Comparison of ENCODE assay signal across 10 cellular contexts in genomic region chr17:8160224-8160577, GRCh38. TPM values are rescaled to one million over a fixed set of nuclear protein-coding genes. Genes with fewer than 3 reads are reported as not detected.
DNase-seq lines count a peak whose midpoint lies in the region; ATAC-seq, FAIRE-seq and TF ChIP-seq lines count a peak whose summit lies in the region.
"Had no signal": no experiment of that assay in that cellular context is flagged by ENCODE, and none has a peak within 500 bp of the region (broad histone marks: within the 10 kb centered on the region; RNA-seq: fewer than 3 reads in every experiment).

No MANE protein-coding gene starts in this region.

- SMC1A ChIA-PET in GM12878 (lab: Charles Lee; ENCODE audit: uncharacterized antibody, unreplicated experiment) = interaction anchor here (0.6 to 2.7 kb wide), 8 partner anchors 9 to 141 kb away, joined by 3 to 15 read pairs (median 6); no protein-coding TSS in a partner anchor

- no peak for TF ChIP-seq CTCF in GM12878 (IDR thresholded peaks at IDR 0.05 in 2 of 3, conservative IDR thresholded peaks at IDR 0.05 in 1 of 3; ENCODE audit: control insufficient read depth in 2 of 3, extremely low read depth in 1 of 3, insufficient read depth in 1 of 3, low read depth in 3 of 3, low read length in 3 of 3)
- no peak for TF ChIP-seq CTCF in nephron progenitor cell (IDR thresholded peaks at IDR 0.05)
- no peak for TF ChIP-seq CTCF in vagina (IDR thresholded peaks at IDR 0.05)

- H3K27ac ChIP-seq in GM12878 (ENCODE audit: control insufficient read depth, insufficient read depth) = no peak overlapping the region
- H3K27ac ChIP-seq in vagina = peak overlapping the region; percentile 100
- H3K27ac ChIP-seq: HL-60 had no signal

- H3K4me3 ChIP-seq in GM12878 = no peak overlapping the region
- H3K4me3 ChIP-seq in vagina = no peak overlapping the region

- ATAC-seq in stimulated activated naive CD8-positive, alpha-beta T cell treated with anti-CD3 and anti-CD28 coated beads, Interleukin-15, Interleukin-2, amounts not matched to agents 100 U/mL and 50 U/mL, for 24 hours = no peak
- no peak for ATAC-seq in GM12878
- ATAC-seq in HG03108 (IDR thresholded peaks at IDR 0.05; ENCODE audit: unreplicated experiment) = no peak

- BruUV-seq in GM12878 (replicated peaks; lab: Mats Ljungman, UMichigan) = no TSS peak

- no peaks in the 10 kb centered on the region for H3K27me3 Mint-ChIP-seq in stimulated activated naive CD8-positive, alpha-beta T cell treated with anti-CD3 and anti-CD28 coated beads, Interleukin-15, Interleukin-2, amounts not matched to agents 100 ng/mL and 50 ng/mL, for 24 hours
- peaks cover 5% of the 10 kb centered on the region for H3K27me3 Mint-ChIP-seq in nephron progenitor cell (ENCODE audit: low read depth, poor library complexity)

- no peaks in the 10 kb centered on the region for H3K27me3 ChIP-seq in GM12878 (replicated peaks in 1 of 2; ENCODE audit: control insufficient read depth in 2 of 2, insufficient read depth in 2 of 2, low read length in 1 of 2)
- no peaks in the 10 kb centered on the region for H3K27me3 ChIP-seq in vagina

- POLR2A ChIA-PET in GM12878 (lab: Charles Lee) = interaction anchor here (0.9 to 1.6 kb wide), 2 partner anchors 8 to 18 kb away, joined by 3 read pairs; partner anchors contain the start of gene PER1

- no peaks in the 10 kb centered on the region for H4K20me1 ChIP-seq in GM12878 (ENCODE audit: control insufficient read depth, insufficient read depth)

- CTCF ChIA-PET in GM12878 (lab: Yijun Ruan, JAX) = interaction anchor here (0.6 to 5.3 kb wide), 10 partner anchors 10 to 140 kb away, joined by 3 to 46 read pairs (median 6); partner anchors contain the start of gene HES7

- RAD21 ChIA-PET in GM12878 (lab: Charles Lee; ENCODE audit: unreplicated experiment) = interaction anchor here (1.0 to 1.8 kb wide), 3 partner anchors 13 to 33 kb away, joined by 3 to 6 read pairs (median 3); no protein-coding TSS in a partner anchor

- peaks cover 30% of the 10 kb centered on the region for H3K36me3 Mint-ChIP-seq in stimulated activated naive CD8-positive, alpha-beta T cell treated with anti-CD3 and anti-CD28 coated beads, Interleukin-15, Interleukin-2, amounts not matched to agents 100 ng/mL and 50 ng/mL, for 24 hours (ENCODE audit: low read depth)
- peaks cover 11% of the 10 kb centered on the region for H3K36me3 Mint-ChIP-seq in nephron progenitor cell (ENCODE audit: low read depth)

- H3K4me3 Mint-ChIP-seq in stimulated activated naive CD8-positive, alpha-beta T cell treated with anti-CD3 and anti-CD28 coated beads, Interleukin-15, Interleukin-2, amounts not matched to agents 100 ng/mL and 50 ng/mL, for 24 hours = peak overlapping the region; percentile 74
- peak overlapping the region; percentile 62 for H3K4me3 Mint-ChIP-seq in nephron progenitor cell

- H3K9ac ChIP-seq in GM12878 (ENCODE audit: control insufficient read depth, insufficient read depth, low read length) = no peak overlapping the region

- DNase-seq in stimulated activated naive CD8-positive, alpha-beta T cell treated with anti-CD3 and anti-CD28 coated beads, Interleukin-15, Interleukin-2, amounts not matched to agents 100 U/mL and 50 U/mL, for 24 hours = no peak
- no peak for DNase-seq in GM12878 (ENCODE audit: low read depth, low spot score)
- no peak for DNase-seq in nephron progenitor cell
- DNase-seq in vagina (ENCODE audit: extremely low spot score in 2 of 2) = no peak
- DNase-seq in LoVo (ENCODE audit: low spot score) = no peak
- DNase-seq in stimulated activated CD4-positive, alpha-beta T cell treated with anti-CD3 and anti-CD28 coated beads, Interleukin-4, amount 100 ng/mL, for 24 hours = no peak
- DNase-seq: NCI-H1092 treated with DMSO at 0.1 percent for 48 hours had no signal

- no peak for TF ChIP-seq POLR2A in GM12878 (IDR thresholded peaks at IDR 0.05; ENCODE audit: low read depth, low read length)
- TF ChIP-seq POLR2A in vagina (IDR thresholded peaks at IDR 0.05) = no peak

- no peak overlapping the region for H3K4me2 ChIP-seq in GM12878 (ENCODE audit: control insufficient read depth, insufficient read depth)

- H3K27ac Mint-ChIP-seq in stimulated activated naive CD8-positive, alpha-beta T cell treated with anti-CD3 and anti-CD28 coated beads, Interleukin-15, Interleukin-2, amounts not matched to agents 100 ng/mL and 50 ng/mL, for 24 hours = peak overlapping the region; percentile 96
- peak overlapping the region; percentile 95 for H3K27ac Mint-ChIP-seq in nephron progenitor cell

- in situ Hi-C loops in GM12878 (cut with MboI) = no loop called here

- peaks cover 26% of the 10 kb centered on the region for H3K79me2 ChIP-seq in GM12878 (ENCODE audit: control insufficient read depth, insufficient read depth, low read length)

- H3K9me3 ChIP-seq in GM12878 (replicated peaks; ENCODE audit: control insufficient read depth, insufficient read depth, low read length) (no peaks in the 10 kb centered on the region), vagina (no peaks in the 10 kb centered on the region)

- WGBS in GM12878 (ENCODE audit: insufficient coverage, insufficient replicate concordance, low lambda C conversion rate, missing lambda C conversion rate) = 96% methylated on average over 2 of the region's 4 CpGs

- intact Hi-C loops in GM12878 (cut with micrococcal nuclease; ENCODE audit: unreplicated experiment) = loop anchor here (5.0 kb wide), 1 partner anchor 98 kb away; no protein-coding TSS in a partner anchor
- intact Hi-C loops in vagina (cut with DNase I) = no loop called here

- no peaks in the 10 kb centered on the region for H3K9me3 Mint-ChIP-seq in stimulated activated naive CD8-positive, alpha-beta T cell treated with anti-CD3 and anti-CD28 coated beads, Interleukin-15, Interleukin-2, amounts not matched to agents 100 ng/mL and 50 ng/mL, for 24 hours
- H3K9me3 Mint-ChIP-seq in nephron progenitor cell = no peaks in the 10 kb centered on the region

- no peak overlapping the region for H2AFZ ChIP-seq in GM12878 (ENCODE audit: control insufficient read depth, low read depth, low read length)

- no peak for TF ChIP-seq EP300 in GM12878 (IDR thresholded peaks at IDR 0.05; ENCODE audit: borderline replicate concordance in 1 of 2, control insufficient read depth in 1 of 2, low read depth in 2 of 2, low read length in 2 of 2)

- peaks cover 37% of the 10 kb centered on the region for H3K4me1 ChIP-seq in GM12878 (ENCODE audit: control insufficient read depth, insufficient read depth, low read length)
- peaks cover 61% of the 10 kb centered on the region for H3K4me1 ChIP-seq in vagina

- H3K36me3 ChIP-seq in GM12878 (ENCODE audit: control insufficient read depth in 2 of 2, insufficient read depth in 2 of 2, low read length in 1 of 2) = peaks cover 0 to 5% of the 10 kb centered on the region in 2 experiments; a peak in 1 of 4 replicates
- H3K36me3 ChIP-seq in vagina = peaks cover 0 to 5% of the 10 kb centered on the region in 2 donors

- no peak for FAIRE-seq in GM12878 (lab: Jason Lieb, UNC)

- no peak for TF ChIP-seq RAD21 in GM12878 (IDR thresholded peaks at IDR 0.05; ENCODE audit: insufficient read depth, low read depth, low read length)

- peaks cover 60% of the 10 kb centered on the region for H3K4me1 Mint-ChIP-seq in stimulated activated naive CD8-positive, alpha-beta T cell treated with anti-CD3 and anti-CD28 coated beads, Interleukin-15, Interleukin-2, amounts not matched to agents 100 ng/mL and 50 ng/mL, for 24 hours (ENCODE audit: low read depth)
- peaks cover 45% of the 10 kb centered on the region for H3K4me1 Mint-ChIP-seq in nephron progenitor cell

RNA-seq across cellular contexts. Expression of gene VAMP2, which starts 2.5 kb away (rescaled TPM):
- total RNA-seq in GM12878 (2013; cell fraction: nucleolus; rRNA removed) = 27.6 and 28.5 TPM in 2 replicates
- total RNA-seq in GM12878 (2014; rRNA removed) (3.8 and 4.7 TPM in 2 replicates), GM12878 (2014; rRNA removed; fragmentation: Illumina TruSeq; extraction: Trizol) (6.1 and 6.4 TPM in 2 replicates), GM12878 (2021) (25.1 and 27.8 TPM in 2 replicates), vagina (35.6 TPM)
- polyA plus RNA-seq in GM12878 (2011; ENCODE audit: low read depth) = 33.4 TPM
- polyA plus RNA-seq in GM12878 (2011; rRNA removed) (18.8 and 24.9 TPM in 2 replicates), GM12878 (2014; fragmentation: Illumina TruSeq; extraction: Trizol) (35.2 and 40.8 TPM in 2 replicates), GM12878 (2014; fragmentation: Nextera tagmentation; extraction: Ambion mirVana) (1 to 10 TPM; 3.0 to 6.3 TPM), GM12878 (2014; rRNA removed) (25.0 and 25.3 TPM in 2 replicates), GM12878 (2016; fragmentation: Nextera tagmentation; extraction: Ambion mirVana) (10 to 100 TPM; 25.0 to 28.0 TPM)
- polyA plus RNA-seq in GM12878 (2011; cell fraction: cytosol; rRNA removed) = 22.6 and 33.1 TPM in 2 replicates
- 68.3 and 69.6 TPM in 2 replicates for polyA plus RNA-seq in GM12878 (2011; cell fraction: nucleus; rRNA removed)
- 45.8 and 62.7 TPM in 2 replicates for polyA plus RNA-seq in GM12878 (2012)
- polyA minus RNA-seq in GM12878 (2011; rRNA and poly(A)+ RNA removed) = 7.0 and 9.0 TPM in 2 replicates
- polyA minus RNA-seq in GM12878 (2011; cell fraction: cytosol; rRNA and poly(A)+ RNA removed) = 7.4 and 9.2 TPM in 2 replicates
- 12.8 and 17.6 TPM in 2 replicates for polyA minus RNA-seq in GM12878 (2011; cell fraction: nucleus; rRNA and poly(A)+ RNA removed)

RNA-seq across cellular contexts. Expression of gene PER1, which starts 8.0 kb away (rescaled TPM):
- total RNA-seq in GM12878 (2013; cell fraction: nucleolus; rRNA removed) = 64.5 and 73.5 TPM in 2 replicates
- total RNA-seq in GM12878 (2014; rRNA removed) (4.9 and 5.5 TPM in 2 replicates), GM12878 (2014; rRNA removed; fragmentation: Illumina TruSeq; extraction: Trizol) (1.9 and 2.2 TPM in 2 replicates), GM12878 (2021) (19.9 and 25.1 TPM in 2 replicates), vagina (215 TPM)
- 22.0 TPM for polyA plus RNA-seq in GM12878 (2011; ENCODE audit: low read depth)
- polyA plus RNA-seq in GM12878 (2011; rRNA removed) (3.6 and 8.6 TPM in 2 replicates), GM12878 (2014; fragmentation: Illumina TruSeq; extraction: Trizol) (0.81 and 4.1 TPM in 2 replicates), GM12878 (2014; fragmentation: Nextera tagmentation; extraction: Ambion mirVana) (under 1 TPM; 0.02 to 0.26 TPM), GM12878 (2014; rRNA removed) (8.6 and 12.4 TPM in 2 replicates), GM12878 (2016; fragmentation: Nextera tagmentation; extraction: Ambion mirVana) (1 to 10 TPM; 5.3 to 6.7 TPM)
- polyA plus RNA-seq in GM12878 (2011; cell fraction: cytosol; rRNA removed) = 9.8 and 13.3 TPM in 2 replicates
- 98.4 and 119 TPM in 2 replicates for polyA plus RNA-seq in GM12878 (2011; cell fraction: nucleus; rRNA removed)
- polyA plus RNA-seq in GM12878 (2012) = 25.3 and 40.9 TPM in 2 replicates
- polyA minus RNA-seq in GM12878 (2011; rRNA and poly(A)+ RNA removed) = 12.9 and 25.3 TPM in 2 replicates
- 13.7 and 18.7 TPM in 2 replicates for polyA minus RNA-seq in GM12878 (2011; cell fraction: cytosol; rRNA and poly(A)+ RNA removed)
- 39.8 and 46.7 TPM in 2 replicates for polyA minus RNA-seq in GM12878 (2011; cell fraction: nucleus; rRNA and poly(A)+ RNA removed)

RNA-seq across cellular contexts. Expression of gene TMEM107, which starts 16.0 kb away (rescaled TPM):
- total RNA-seq in GM12878 (2013; cell fraction: nucleolus; rRNA removed) = 31.8 and 36.0 TPM in 2 replicates
- total RNA-seq in GM12878 (2014; rRNA removed) (38.7 and 47.6 TPM in 2 replicates), GM12878 (2014; rRNA removed; fragmentation: Illumina TruSeq; extraction: Trizol) (23.7 and 24.9 TPM in 2 replicates), GM12878 (2021) (18.6 and 20.0 TPM in 2 replicates), vagina (20.6 TPM)
- 9.9 TPM for polyA plus RNA-seq in GM12878 (2011; ENCODE audit: low read depth)
- polyA plus RNA-seq in GM12878 (2011; rRNA removed) (32.9 and 33.7 TPM in 2 replicates), GM12878 (2014; fragmentation: Illumina TruSeq; extraction: Trizol) (7.5 and 7.9 TPM in 2 replicates), GM12878 (2014; fragmentation: Nextera tagmentation; extraction: Ambion mirVana) (10 to 100 TPM; 20.8 to 27.0 TPM), GM12878 (2014; rRNA removed) (13.0 and 15.7 TPM in 2 replicates), GM12878 (2016; fragmentation: Nextera tagmentation; extraction: Ambion mirVana) (10 to 100 TPM; 22.5 to 23.3 TPM)
- 40.2 and 40.3 TPM in 2 replicates for polyA plus RNA-seq in GM12878 (2011; cell fraction: cytosol; rRNA removed)
- polyA plus RNA-seq in GM12878 (2011; cell fraction: nucleus; rRNA removed) = 32.6 and 35.3 TPM in 2 replicates
- polyA plus RNA-seq in GM12878 (2012) = 19.2 and 20.9 TPM in 2 replicates
- 132 and 195 TPM in 2 replicates for polyA minus RNA-seq in GM12878 (2011; rRNA and poly(A)+ RNA removed)
- 52.2 and 52.7 TPM in 2 replicates for polyA minus RNA-seq in GM12878 (2011; cell fraction: cytosol; rRNA and poly(A)+ RNA removed)
- 146 and 159 TPM in 2 replicates for polyA minus RNA-seq in GM12878 (2011; cell fraction: nucleus; rRNA and poly(A)+ RNA removed)

RNA-seq across cellular contexts. Expression of gene BORCS6, which starts 29.8 kb away (rescaled TPM):
- total RNA-seq in GM12878 (2013; cell fraction: nucleolus; rRNA removed) = 4.8 and 5.9 TPM in 2 replicates
- 11.1 and 14.1 TPM in 2 replicates for total RNA-seq in GM12878 (2014; rRNA removed)
- total RNA-seq in GM12878 (2014; rRNA removed; fragmentation: Illumina TruSeq; extraction: Trizol) = 3.4 and 4.0 TPM in 2 replicates
- total RNA-seq in GM12878 (2021) = 10.8 and 11.5 TPM in 2 replicates
- polyA plus RNA-seq in GM12878 (2011; ENCODE audit: low read depth) = 2.6 TPM
- polyA plus RNA-seq in GM12878 (2011; rRNA removed) = 2.7 and 4.9 TPM in 2 replicates
- polyA plus RNA-seq in GM12878 (2011; cell fraction: cytosol; rRNA removed) = 7.7 and 11.1 TPM in 2 replicates
- polyA plus RNA-seq in GM12878 (2011; cell fraction: nucleus; rRNA removed) = 7.8 and 9.8 TPM in 2 replicates
- 7.3 and 8.5 TPM in 2 replicates for polyA plus RNA-seq in GM12878 (2012)
- polyA plus RNA-seq in GM12878 (2014; fragmentation: Illumina TruSeq; extraction: Trizol) = 0.81 and 3.2 TPM in 2 replicates
- polyA plus RNA-seq in GM12878 (2014; fragmentation: Nextera tagmentation; extraction: Ambion mirVana) = under 1 TPM; 0.37 to 0.64 TPM
- 8.6 and 9.1 TPM in 2 replicates for polyA plus RNA-seq in GM12878 (2014; rRNA removed)
- 10 to 100 TPM; 10.5 to 11.7 TPM for polyA plus RNA-seq in GM12878 (2016; fragmentation: Nextera tagmentation; extraction: Ambion mirVana)
- 4.4 and 7.9 TPM in 2 replicates for polyA minus RNA-seq in GM12878 (2011; rRNA and poly(A)+ RNA removed)
- polyA minus RNA-seq in GM12878 (2011; cell fraction: cytosol; rRNA and poly(A)+ RNA removed) = 3.1 and 5.6 TPM in 2 replicates
- polyA minus RNA-seq in GM12878 (2011; cell fraction: nucleus; rRNA and poly(A)+ RNA removed) = 5.7 and 7.9 TPM in 2 replicates
- 9.6 TPM for total RNA-seq in vagina

RNA-seq across cellular contexts. Expression of gene HES7, which starts 36.3 kb away (rescaled TPM):
- total RNA-seq in GM12878 (2013; cell fraction: nucleolus; rRNA removed) = 1.8 and 2.2 TPM in 2 replicates
- 0.22 and 1.1 TPM in 2 replicates for total RNA-seq in GM12878 (2014; rRNA removed)
- 0.09 TPM in 1 of 2 replicates, not detected in the other for total RNA-seq in GM12878 (2014; rRNA removed; fragmentation: Illumina TruSeq; extraction: Trizol)
- 1.3 and 1.9 TPM in 2 replicates for total RNA-seq in GM12878 (2021)
- not detected for polyA plus RNA-seq in GM12878 (2011; ENCODE audit: low read depth)
- 0.27 and 0.38 TPM in 2 replicates for polyA plus RNA-seq in GM12878 (2011; rRNA removed)
- polyA plus RNA-seq in GM12878 (2011; cell fraction: cytosol; rRNA removed) = 0.34 and 0.84 TPM in 2 replicates
- polyA plus RNA-seq in GM12878 (2011; cell fraction: nucleus; rRNA removed) = 8.3 and 9.4 TPM in 2 replicates
- polyA plus RNA-seq in GM12878 (2012) = 0.65 and 0.66 TPM in 2 replicates
- not detected in 2 replicates for polyA plus RNA-seq in GM12878 (2014; fragmentation: Illumina TruSeq; extraction: Trizol)
- polyA plus RNA-seq in GM12878 (2014; fragmentation: Nextera tagmentation; extraction: Ambion mirVana) = under 1 TPM in 1 of 2 experiments, not detected in 1; 0.07 TPM
- polyA plus RNA-seq in GM12878 (2014; rRNA removed) = 0.87 and 1.3 TPM in 2 replicates
- polyA plus RNA-seq in GM12878 (2016; fragmentation: Nextera tagmentation; extraction: Ambion mirVana) = under 1 TPM in 1 of 2 experiments, not detected in 1; 0.08 TPM
- not detected in 2 replicates for polyA minus RNA-seq in GM12878 (2011; rRNA and poly(A)+ RNA removed)
- polyA minus RNA-seq in GM12878 (2011; cell fraction: cytosol; rRNA and poly(A)+ RNA removed) = not detected in 2 replicates
- 0.36 and 0.48 TPM in 2 replicates for polyA minus RNA-seq in GM12878 (2011; cell fraction: nucleus; rRNA and poly(A)+ RNA removed)
- not detected for total RNA-seq in vagina
